In the genomic region with DNA sequence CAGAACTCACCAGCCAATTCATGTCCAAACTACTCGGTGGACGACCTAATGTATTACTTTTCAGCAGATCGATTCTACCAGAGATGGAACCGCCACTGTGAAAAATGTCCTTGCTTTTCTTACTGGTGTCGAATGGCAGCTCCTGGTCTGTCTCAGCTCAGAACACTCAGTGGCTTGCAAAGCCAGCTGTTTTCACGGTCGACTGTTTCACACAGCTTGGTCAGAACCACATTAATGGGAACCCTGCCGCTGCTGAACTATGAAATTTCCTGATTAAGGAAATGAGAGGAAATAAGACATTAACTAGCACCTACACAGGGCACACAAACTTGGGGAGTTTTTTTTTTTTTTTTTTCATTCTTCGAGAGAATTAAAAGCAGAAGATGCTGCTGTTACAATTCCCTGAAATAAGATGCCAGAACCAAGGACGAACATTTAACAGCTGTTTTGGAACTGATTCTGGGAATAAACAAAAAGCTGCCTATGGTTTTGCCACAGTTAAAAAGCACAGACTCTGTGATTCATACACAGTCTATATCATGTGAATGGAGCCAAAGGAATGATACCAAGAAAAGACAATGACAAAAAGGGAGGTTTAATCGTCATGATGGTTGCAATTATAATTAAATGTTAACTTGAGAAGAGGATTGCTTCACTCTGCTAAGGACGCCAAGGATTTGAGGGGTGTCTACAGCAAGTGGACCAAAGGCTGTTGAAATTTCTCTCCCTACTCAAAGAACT, we compare ENCODE assay signal across 13 cellular contexts. TPM values are rescaled to one million over a fixed set of nuclear protein-coding genes. Genes with fewer than 3 reads are reported as not detected.
DNase-seq lines count a peak whose midpoint lies in the region; ATAC-seq, FAIRE-seq and TF ChIP-seq lines count a peak whose summit lies in the region.
"Had no signal": no experiment of that assay in that cellular context is flagged by ENCODE, and none has a peak within 500 bp of the region (broad histone marks: within the 10 kb centered on the region; RNA-seq: fewer than 3 reads in every experiment).

No MANE protein-coding gene starts in this region.

- H2AFZ ChIP-seq in GM12878 (ENCODE audit: control insufficient read depth, low read depth, low read length) (no peak overlapping the region), trophoblast cell (ENCODE audit: insufficient read depth, low read length, poor library complexity) (no peak overlapping the region)

- H3K36me3 ChIP-seq in HEK293 (ENCODE audit: control insufficient read depth in 2 of 2, insufficient read depth in 1 of 2, low read length in 2 of 2) (no peaks in the 10 kb centered on the region), GM12878 (ENCODE audit: control insufficient read depth in 2 of 2, insufficient read depth in 2 of 2, low read length in 1 of 2) (no peaks in the 10 kb centered on the region), left lung (no peaks in the 10 kb centered on the region), trophoblast cell (ENCODE audit: control insufficient read depth in 1 of 2, insufficient read depth in 2 of 2, low read length in 2 of 2) (no peaks in the 10 kb centered on the region)

- intact Hi-C loops in GM12878 (cut with micrococcal nuclease; ENCODE audit: unreplicated experiment) (no loop called here), left lung (cut with DNase I) (no loop called here)

- H3K4ac ChIP-seq in trophoblast cell (ENCODE audit: low read depth, low read length): no peak overlapping the region

- SMC1A ChIA-PET in GM12878 (lab: Charles Lee; ENCODE audit: uncharacterized antibody, unreplicated experiment): interaction anchor here (0.6 to 0.7 kb wide), 2 partner anchors 10 to 379 kb away, joined by 3 read pairs; no protein-coding TSS in a partner anchor

- H2AK5ac ChIP-seq in trophoblast cell (ENCODE audit: low read length): no peak overlapping the region

- H3K4me3 ChIP-seq in HEK293 (ENCODE audit: low read depth, low read length) (no peak overlapping the region), GM12878 (no peak overlapping the region), left lung (no peak overlapping the region), trophoblast cell (ENCODE audit: low read depth, low read length) (no peak overlapping the region)

- no peak overlapping the region for H2BK12ac ChIP-seq in trophoblast cell (ENCODE audit: low read length)

- no TSS peak for BruUV-seq in GM12878 (replicated peaks; lab: Mats Ljungman, UMichigan)

- no peaks in the 10 kb centered on the region for H3K9me3 ChIP-seq in HEK293 (ENCODE audit: control insufficient read depth, insufficient read depth, low read depth, low read length)
- no peaks in the 10 kb centered on the region for H3K9me3 ChIP-seq in GM12878 (replicated peaks; ENCODE audit: control insufficient read depth, insufficient read depth, low read length)
- H3K9me3 ChIP-seq in left lung: no peaks in the 10 kb centered on the region
- no peaks in the 10 kb centered on the region for H3K9me3 ChIP-seq in trophoblast cell (ENCODE audit: insufficient read depth, low read depth, low read length)

- FAIRE-seq in GM12878 (lab: Jason Lieb, UNC): no peak

- H3K79me2 ChIP-seq in GM12878 (ENCODE audit: control insufficient read depth, insufficient read depth, low read length) (no peaks in the 10 kb centered on the region), trophoblast cell (ENCODE audit: control insufficient read depth, insufficient read depth, low read length, poor library complexity) (no peaks in the 10 kb centered on the region)

- RAD21 ChIA-PET in GM12878 (lab: Charles Lee; ENCODE audit: unreplicated experiment): interaction anchor here (0.7 kb wide), 1 partner anchor 591 kb away, joined by 3 read pairs; no protein-coding TSS in a partner anchor

- no peak overlapping the region for H3K23ac ChIP-seq in trophoblast cell (ENCODE audit: low read length)

- H3K18ac ChIP-seq in trophoblast cell (ENCODE audit: low read length): no peak overlapping the region

- TF ChIP-seq CTCF in AG09319 (IDR thresholded peaks at IDR 0.05; ENCODE audit: low read depth, low read length) (no peak), HEK293 (tag by site-specific recombination; IDR thresholded peaks at IDR 0.05) (no peak), GM12878 (IDR thresholded peaks at IDR 0.05 in 2 of 3, conservative IDR thresholded peaks at IDR 0.05 in 1 of 3; ENCODE audit: control insufficient read depth in 2 of 3, extremely low read depth in 1 of 3, insufficient read depth in 1 of 3, low read depth in 3 of 3, low read length in 3 of 3) (no peak), left lung (IDR thresholded peaks at IDR 0.05) (no peak)

- no peak for TF ChIP-seq POLR2A in GM12878 (IDR thresholded peaks at IDR 0.05; ENCODE audit: low read depth, low read length)

- no peak for TF ChIP-seq EP300 in GM12878 (IDR thresholded peaks at IDR 0.05; ENCODE audit: borderline replicate concordance in 1 of 2, control insufficient read depth in 1 of 2, low read depth in 2 of 2, low read length in 2 of 2)

- no peaks in the 10 kb centered on the region for H3K4me1 ChIP-seq in HEK293 (ENCODE audit: control insufficient read depth, insufficient read depth, low read length)
- H3K4me1 ChIP-seq in GM12878 (ENCODE audit: control insufficient read depth, insufficient read depth, low read length): no peaks in the 10 kb centered on the region
- H3K4me1 ChIP-seq in left lung: no peaks in the 10 kb centered on the region
- H3K4me1 ChIP-seq in trophoblast cell (ENCODE audit: control insufficient read depth in 1 of 2, insufficient read depth in 2 of 2, low read length in 2 of 2): no peaks in the 10 kb centered on the region

- no peak overlapping the region for H4K12ac ChIP-seq in trophoblast cell (ENCODE audit: low read depth, low read length)

- H2BK120ac ChIP-seq in trophoblast cell (ENCODE audit: insufficient read depth, low read length, poor library complexity): no peak overlapping the region

- H3K27ac ChIP-seq in HEK293 (ENCODE audit: extremely low read depth, low read depth, low read length) (no peak overlapping the region), GM12878 (ENCODE audit: control insufficient read depth, insufficient read depth) (no peak overlapping the region), left lung (no peak overlapping the region), trophoblast cell (ENCODE audit: low read depth, low read length) (no peak overlapping the region)

- DNase-seq in AG09319 (ENCODE audit: extremely low read depth, low read depth) (peak; percentile 52), GM12878 (ENCODE audit: low read depth, low spot score) (no peak), left lung (no peak), trophoblast cell (no peak), NCI-H526 treated with DMSO at 0.1 percent for 48 hours (lab: John Stamatoyannopoulos, UW) (no peak)
- DNase-seq in stimulated activated CD4-positive, alpha-beta T cell treated with anti-CD3 and anti-CD28 coated beads, Interleukin-4, amount 100 ng/mL, for 24 hours: no peak
- DNase-seq: NCI-H146, RPMI8226 had no signal

- peak; percentile 50; the same call in 2 of the 3 replicates for ATAC-seq in GM12878
- peak; percentile 21 for ATAC-seq in left lung
- no peak for ATAC-seq in GM21423 (IDR thresholded peaks at IDR 0.05; ENCODE audit: unreplicated experiment)
- ATAC-seq: activated naive CD4-positive, alpha-beta T cell treated with anti-CD3 and anti-CD28 coated beads, Interleukin-2, amount 50 U/mL, for 72 hours; stimulated activated memory B cell treated with anti-CD40 and anti-IgM and Interleukin-4, amounts not matched to agents 10 μg/mL and 1 μg/mL and 100 μg/mL, for 72 hours had no signal

- CTCF ChIA-PET in HEK293 (lab: Yijun Ruan, JAX) (interaction anchor here (0.5 to 1.0 kb wide), 2 partner anchors 209 to 407 kb away, joined by 3 to 7 read pairs; no protein-coding TSS in a partner anchor), GM12878 (lab: Yijun Ruan, JAX) (interaction anchor here (0.7 to 1.5 kb wide), 3 partner anchors 23 to 24 kb away, joined by 3 to 4 read pairs (median 3); no protein-coding TSS in a partner anchor)

- in situ Hi-C loops in GM12878 (cut with MboI): no loop called here

- H3K14ac ChIP-seq in trophoblast cell (ENCODE audit: low read length): no peak overlapping the region

- WGBS in GM12878 (ENCODE audit: insufficient coverage, insufficient replicate concordance, low lambda C conversion rate, missing lambda C conversion rate): 41% methylated on average over 12 of the region's 12 CpGs
- no CpG with 5 or more reads among the region's 12 CpGs for WGBS in trophoblast cell (ENCODE audit: extremely low coverage, insufficient coverage, insufficient read length)

- H3K4me2 ChIP-seq in GM12878 (ENCODE audit: control insufficient read depth, insufficient read depth) (no peak overlapping the region; the same call in 1 of the 2 replicates), trophoblast cell (ENCODE audit: low read length) (no peak overlapping the region)

- H3K9ac ChIP-seq in GM12878 (ENCODE audit: control insufficient read depth, insufficient read depth, low read length) (no peak overlapping the region), trophoblast cell (ENCODE audit: low read length) (no peak overlapping the region)

- H4K91ac ChIP-seq in trophoblast cell (ENCODE audit: low read depth, low read length): no peak overlapping the region

- H3K79me1 ChIP-seq in trophoblast cell (ENCODE audit: low read length): no peaks in the 10 kb centered on the region

- H4K20me1 ChIP-seq in GM12878 (ENCODE audit: control insufficient read depth, insufficient read depth): no peaks in the 10 kb centered on the region

- TF ChIP-seq RAD21 in GM12878 (IDR thresholded peaks at IDR 0.05; ENCODE audit: insufficient read depth, low read depth, low read length): no peak

- H4K8ac ChIP-seq in trophoblast cell (ENCODE audit: low read depth, low read length): no peak overlapping the region

- H3K27me3 ChIP-seq in GM12878 (replicated peaks in 1 of 2; ENCODE audit: control insufficient read depth in 2 of 2, insufficient read depth in 2 of 2, low read length in 1 of 2) (no peaks in the 10 kb centered on the region; a peak in 1 of 4 replicates), left lung (no peaks in the 10 kb centered on the region), trophoblast cell (ENCODE audit: insufficient read depth, low read length) (no peaks in the 10 kb centered on the region)

- no peak overlapping the region for H2BK5ac ChIP-seq in trophoblast cell (ENCODE audit: low read depth, low read length, poor library complexity)

- POLR2A ChIA-PET in HEK293 (lab: Yijun Ruan, JAX) (no interaction called here), GM12878 (lab: Charles Lee) (interaction anchor here (0.5 to 1.0 kb wide), 2 partner anchors 10 to 168 kb away, joined by 5 to 6 read pairs; no protein-coding TSS in a partner anchor)

RNA-seq across cellular contexts. Expression of a gene that starts 31.3 kb away (rescaled TPM):
- total RNA-seq in GM12878 (2013; cell fraction: nucleolus; rRNA removed): not detected in 2 replicates
- total RNA-seq in GM12878 (2014; rRNA removed): not detected in 2 replicates
- not detected in 2 replicates for total RNA-seq in GM12878 (2014; rRNA removed; fragmentation: Illumina TruSeq; extraction: Trizol)
- not detected in 2 replicates for total RNA-seq in GM12878 (2021)
- not detected for polyA plus RNA-seq in GM12878 (2011; ENCODE audit: low read depth)
- not detected in 2 replicates for polyA plus RNA-seq in GM12878 (2011; rRNA removed)
- polyA plus RNA-seq in GM12878 (2011; cell fraction: cytosol; rRNA removed): not detected in 2 replicates
- not detected in 2 replicates for polyA plus RNA-seq in GM12878 (2011; cell fraction: nucleus; rRNA removed)
- not detected in 2 replicates for polyA plus RNA-seq in GM12878 (2012)
- polyA plus RNA-seq in GM12878 (2014; fragmentation: Illumina TruSeq; extraction: Trizol): not detected in 2 replicates
- polyA plus RNA-seq in GM12878 (2014; fragmentation: Nextera tagmentation; extraction: Ambion mirVana): not detected
- not detected in 2 replicates for polyA plus RNA-seq in GM12878 (2014; rRNA removed)
- not detected for polyA plus RNA-seq in GM12878 (2016; fragmentation: Nextera tagmentation; extraction: Ambion mirVana)
- polyA minus RNA-seq in GM12878 (2011; rRNA and poly(A)+ RNA removed): not detected in 2 replicates
- polyA minus RNA-seq in GM12878 (2011; cell fraction: cytosol; rRNA and poly(A)+ RNA removed): not detected in 2 replicates
- not detected in 2 replicates for polyA minus RNA-seq in GM12878 (2011; cell fraction: nucleus; rRNA and poly(A)+ RNA removed)
- total RNA-seq in left lung: not detected
- polyA plus RNA-seq in trophoblast cell (2013): not detected in 2 replicates
- total RNA-seq: activated naive CD4-positive, alpha-beta T cell treated with anti-CD3 and anti-CD28 coated beads, Interleukin-2, amount 50 U/mL, for 72 hours had no signal
- polyA plus RNA-seq: CD14-positive monocyte had no signal
